1 cellular context compared by ENCODE assay signal in the genomic region with DNA sequence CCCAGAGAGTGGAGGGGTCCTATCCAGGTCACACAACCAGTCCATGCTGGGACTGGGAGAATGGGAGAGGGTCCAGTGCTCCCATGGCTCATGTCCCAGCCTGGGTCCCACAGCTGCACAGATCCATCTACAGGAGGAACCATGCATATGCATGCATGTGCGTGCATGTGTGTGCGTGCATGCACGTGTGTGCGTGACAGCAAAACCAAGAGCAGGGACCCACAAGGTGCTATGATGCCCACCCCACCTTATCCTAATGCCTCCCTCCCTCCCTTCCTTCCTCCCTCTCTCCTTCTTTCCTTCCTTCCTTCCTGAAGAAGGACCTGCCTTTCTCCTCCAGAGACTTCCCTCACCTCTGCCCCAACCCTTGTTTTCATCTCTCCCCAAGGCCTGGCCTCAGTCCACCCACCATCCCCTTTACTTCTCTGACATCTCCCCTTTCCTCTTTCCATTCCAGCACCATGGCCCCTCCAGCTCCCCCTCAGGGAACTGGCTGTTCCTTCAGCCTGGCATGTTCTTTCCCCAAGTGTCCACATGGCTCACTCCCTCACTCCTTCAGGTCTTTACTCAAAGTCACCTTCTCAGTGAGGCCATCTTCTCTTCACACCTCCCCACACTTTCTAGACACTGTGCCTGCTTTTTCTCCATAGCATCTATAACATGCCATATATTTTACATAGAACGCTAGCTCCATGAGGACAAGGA.
TF ChIP-seq lines count a peak whose summit lies in the region.

No MANE protein-coding gene starts in this region.

TF ChIP-seq in HepG2, 621 proteins besides CTCF, POLR2A, EP300 and RAD21:
- TF ChIP-seq ZNF326 (CRISPR knock-in tag; IDR thresholded peaks at IDR 0.05; ENCODE audit: borderline replicate concordance) (no peak), HES4 (CRISPR knock-in tag; IDR thresholded peaks at IDR 0.05; ENCODE audit: borderline replicate concordance) (0 out of 2 replicates have a peak, but pooled peaks have one; percentile 10)
- TF ChIP-seq, protein P1, sequence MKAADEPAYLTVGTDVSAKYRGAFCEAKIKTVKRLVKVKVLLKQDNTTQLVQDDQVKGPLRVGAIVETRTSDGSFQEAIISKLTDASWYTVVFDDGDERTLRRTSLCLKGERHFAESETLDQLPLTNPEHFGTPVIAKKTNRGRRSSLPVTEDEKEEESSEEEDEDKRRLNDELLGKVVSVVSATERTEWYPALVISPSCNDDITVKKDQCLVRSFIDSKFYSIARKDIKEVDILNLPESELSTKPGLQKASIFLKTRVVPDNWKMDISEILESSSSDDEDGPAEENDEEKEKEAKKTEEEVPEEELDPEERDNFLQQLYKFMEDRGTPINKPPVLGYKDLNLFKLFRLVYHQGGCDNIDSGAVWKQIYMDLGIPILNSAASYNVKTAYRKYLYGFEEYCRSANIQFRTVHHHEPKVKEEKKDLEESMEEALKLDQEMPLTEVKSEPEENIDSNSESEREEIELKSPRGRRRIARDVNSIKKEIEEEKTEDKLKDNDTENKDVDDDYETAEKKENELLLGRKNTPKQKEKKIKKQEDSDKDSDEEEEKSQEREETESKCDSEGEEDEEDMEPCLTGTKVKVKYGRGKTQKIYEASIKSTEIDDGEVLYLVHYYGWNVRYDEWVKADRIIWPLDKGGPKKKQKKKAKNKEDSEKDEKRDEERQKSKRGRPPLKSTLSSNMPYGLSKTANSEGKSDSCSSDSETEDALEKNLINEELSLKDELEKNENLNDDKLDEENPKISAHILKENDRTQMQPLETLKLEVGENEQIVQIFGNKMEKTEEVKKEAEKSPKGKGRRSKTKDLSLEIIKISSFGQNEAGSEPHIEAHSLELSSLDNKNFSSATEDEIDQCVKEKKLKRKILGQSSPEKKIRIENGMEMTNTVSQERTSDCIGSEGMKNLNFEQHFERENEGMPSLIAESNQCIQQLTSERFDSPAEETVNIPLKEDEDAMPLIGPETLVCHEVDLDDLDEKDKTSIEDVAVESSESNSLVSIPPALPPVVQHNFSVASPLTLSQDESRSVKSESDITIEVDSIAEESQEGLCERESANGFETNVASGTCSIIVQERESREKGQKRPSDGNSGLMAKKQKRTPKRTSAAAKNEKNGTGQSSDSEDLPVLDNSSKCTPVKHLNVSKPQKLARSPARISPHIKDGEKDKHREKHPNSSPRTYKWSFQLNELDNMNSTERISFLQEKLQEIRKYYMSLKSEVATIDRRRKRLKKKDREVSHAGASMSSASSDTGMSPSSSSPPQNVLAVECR (CRISPR knock-in tag; IDR thresholded peaks at IDR 0.05; ENCODE audit: borderline replicate concordance): 0 out of 2 replicates have a peak, but pooled peaks have one; percentile 20
